Comparison of ENCODE assay signal across 22 cellular contexts in the genomic region with DNA sequence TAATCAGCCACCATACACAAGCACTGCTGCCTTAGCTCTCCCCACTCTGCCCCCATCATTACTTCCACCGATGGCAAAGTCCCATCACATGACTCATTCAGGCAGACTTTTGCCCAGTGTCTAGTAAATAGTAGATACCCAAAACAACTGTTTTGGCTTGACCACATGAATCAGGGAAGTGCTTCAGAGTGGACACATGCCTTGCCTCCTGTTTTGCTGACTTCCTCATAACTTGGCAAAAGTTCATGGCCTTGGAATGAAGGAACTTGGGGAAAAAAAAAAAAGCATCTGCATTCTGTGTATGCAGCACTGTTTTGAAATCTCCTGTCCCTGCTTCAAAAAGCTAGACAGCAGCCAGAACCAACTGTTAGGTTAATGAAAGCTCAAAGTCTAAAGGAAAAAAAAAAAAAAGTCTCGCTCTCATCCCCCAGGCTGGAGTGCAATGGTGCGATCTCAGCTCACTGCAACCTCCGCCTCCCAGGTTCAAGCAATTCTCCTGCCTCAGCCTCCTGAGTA.
DNase-seq lines count a peak whose midpoint lies in the region; ATAC-seq, FAIRE-seq and TF ChIP-seq lines count a peak whose summit lies in the region.
"Had no signal": no experiment of that assay in that cellular context is flagged by ENCODE, and none has a peak within 500 bp of the region (broad histone marks: within the 10 kb centered on the region; RNA-seq: fewer than 3 reads in every experiment).

No MANE protein-coding gene starts in this region.

- H3K36me3 ChIP-seq in right atrium auricular region = no peaks in the 10 kb centered on the region
- H3K36me3 ChIP-seq in heart right ventricle = no peaks in the 10 kb centered on the region
- H3K36me3 ChIP-seq: left lung had no signal

- TF ChIP-seq POLR2A in GM12892 (IDR thresholded peaks at IDR 0.05; ENCODE audit: low read depth, low read length) = no peak

- CTCF ChIA-PET in GM10248 (lab: Yijun Ruan, JAX) = interaction anchor here (1.1 kb wide), 1 partner anchor 32 kb away, joined by 4 read pairs; no protein-coding TSS in a partner anchor

- H3K27ac ChIP-seq in right atrium auricular region (no peak overlapping the region), heart right ventricle (no peak overlapping the region)
- H3K27ac ChIP-seq: A549, C4-2B, left lung, parathyroid adenoma had no signal

- no peak for FAIRE-seq in urothelium cell line (lab: Jason Lieb, UNC)
- FAIRE-seq in GM12892 (lab: Jason Lieb, UNC) = no peak
- FAIRE-seq: A549 had no signal

- POLR2A ChIA-PET in GM10248 (lab: Yijun Ruan, JAX) = no interaction called here

- peaks cover 0 to 4% of the 10 kb centered on the region in 2 donors for H3K9me3 ChIP-seq in right atrium auricular region
- peaks cover 0 to 6% (median 3%) of the 10 kb centered on the region in 11 donors for H3K9me3 ChIP-seq in heart right ventricle
- H3K9me3 ChIP-seq: A549 had no signal

- no peaks in the 10 kb centered on the region for H3K4me1 ChIP-seq in right atrium auricular region
- no peaks in the 10 kb centered on the region for H3K4me1 ChIP-seq in heart right ventricle
- H3K4me1 ChIP-seq: A549, left lung, parathyroid adenoma had no signal

- H3K4me3 ChIP-seq in right atrium auricular region (no peak overlapping the region), heart right ventricle (no peak overlapping the region)
- H3K4me3 ChIP-seq: A549, left lung had no signal

- WGBS in heart right ventricle, 2 donors = 66 to 77% methylated on average over 4 of the region's 4 CpGs

- ATAC-seq in Right ventricle myocardium superior (ENCODE audit: poor library complexity) (peak; percentile 71), heart right ventricle (peak in 5 of 8 donors; percentile 41 to 67 (median 52))
- ATAC-seq: A549; activated T-helper 17 cell treated with anti-CD3 and anti-CD28 coated beads, Interleukin-2, amount 50 U/mL, for 72 hours; left lung; T-helper 17 cell; WTC11 had no signal

- H3K27me3 ChIP-seq in right atrium auricular region = no peaks in the 10 kb centered on the region
- H3K27me3 ChIP-seq in heart right ventricle = no peaks in the 10 kb centered on the region
- H3K27me3 ChIP-seq: left lung had no signal

- no peak for DNase-seq in Right ventricle myocardium superior
- DNase-seq in right atrium auricular region (ENCODE audit: low spot score) = no peak
- DNase-seq in heart right ventricle = no peak
- DNase-seq in mucosa of gallbladder (ENCODE audit: low spot score) = peak; percentile 20
- DNase-seq in urothelium cell line (ENCODE audit: low spot score) = peak; percentile 26
- no peak for DNase-seq in GM12892 (ENCODE audit: insufficient read length)
- no peak for DNase-seq in GM10248 (ENCODE audit: extremely low spot score)
- no peak for DNase-seq in SK-N-DZ (ENCODE audit: low spot score)
- DNase-seq: central memory CD4-positive, alpha-beta T cell; effector CD4-positive, alpha-beta T cell; H9; left lung; NCI-H187 treated with DMSO at 0.1 percent for 48 hours; NCI-H510A treated with DMSO at 0.1 percent for 48 hours; SHP77; stimulated activated naive CD4-positive, alpha-beta T cell; T-helper 17 cell had no signal

- TF ChIP-seq CTCF in right atrium auricular region (IDR thresholded peaks at IDR 0.05) (no peak), heart right ventricle (IDR thresholded peaks at IDR 0.05) (no peak), GM10248 (IDR thresholded peaks at IDR 0.05; ENCODE audit: control extremely low read depth, extremely low read depth, low read depth, missing control alignments) (no peak)

- intact Hi-C loops in Right ventricle myocardium superior (cut with DNase I) (no loop called here), heart right ventricle (cut with DNase I) (no loop called here)

Comparison
In these comparisons a context has a peak if more than half of its experiments do, and no peak if none do; other contexts are left out.
1. DNase-seq: peak in mucosa of gallbladder (single experiment) and urothelium cell line (single experiment); none in Right ventricle myocardium superior (single experiment), right atrium auricular region (single experiment), heart right ventricle (0 of 2), GM12892 (single experiment), GM10248 (single experiment) and SK-N-DZ (single experiment).